Comparison of ENCODE assay signal across 16 cellular contexts in the genomic region with DNA sequence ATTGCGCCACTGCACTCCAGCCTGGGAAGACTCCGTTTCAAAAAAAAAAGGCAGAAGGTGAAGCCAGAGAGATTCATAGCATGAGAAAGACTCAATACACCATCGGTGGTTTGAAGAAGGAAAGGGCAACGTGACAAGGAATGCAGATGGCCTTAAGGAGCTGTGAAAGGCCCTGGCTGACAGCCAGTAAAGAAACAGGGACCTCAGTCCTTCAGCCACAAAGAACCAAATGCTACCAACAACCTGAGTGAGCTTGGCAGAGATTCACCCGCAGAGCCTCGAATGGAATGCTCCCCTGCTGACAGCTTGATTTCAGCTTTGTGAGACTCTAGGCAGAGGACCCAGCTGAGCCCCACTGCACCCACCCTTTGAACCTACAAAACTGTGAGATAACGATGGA.
DNase-seq lines count a peak whose midpoint lies in the region; ATAC-seq and TF ChIP-seq lines count a peak whose summit lies in the region.
"Had no signal": no experiment of that assay in that cellular context is flagged by ENCODE, and none has a peak within 500 bp of the region (broad histone marks: within the 10 kb centered on the region; RNA-seq: fewer than 3 reads in every experiment).

No MANE protein-coding gene starts in this region.

- POLR2A ChIA-PET in Caco-2 (lab: Charles Lee) = no interaction called here

- H3K9me3 ChIP-seq in Caco-2 = 0 out of 2 replicates have a peak, but pooled peaks cover 2% of the 10 kb centered on the region
- H3K9me3 ChIP-seq: BE2C, body of pancreas had no signal

- peak overlapping the region; percentile 14 for H3K27ac Mint-ChIP-seq in Caco-2 (ENCODE audit: unreplicated experiment)

- no peaks in the 10 kb centered on the region for H3K9me3 Mint-ChIP-seq in Caco-2 (ENCODE audit: unreplicated experiment)

- H3K4me3 ChIP-seq in Caco-2 (ENCODE audit: low read depth, low read length) (no peak overlapping the region), cardiac fibroblast (replicated peaks in 1 of 2; ENCODE audit: low read depth in 2 of 2, low read length in 2 of 2) (no peak overlapping the region)
- H3K4me3 ChIP-seq: body of pancreas, thoracic aorta had no signal

- DNase-seq in Caco-2 (no peak), M059J (ENCODE audit: low read depth) (peak; percentile 98), cardiac fibroblast (ENCODE audit: low read depth in 2 of 2) (peak; percentile 15 to 28), myocyte (ENCODE audit: low read depth) (peak; percentile 60), HPDE6-E6E7 (ENCODE audit: extremely low spot score) (no peak)
- no peak for DNase-seq in activated naive CD4-positive, alpha-beta T cell treated with anti-CD3 and anti-CD28 coated beads, Interleukin-2, amount 50 U/mL, for 16 hours
- DNase-seq: BE2C; body of pancreas; effector CD8-positive, alpha-beta T cell; Kasumi-1; NCI-H146; NCI-H510A treated with DMSO at 0.1 percent for 48 hours; stimulated activated CD4-positive, alpha-beta T cell treated with anti-CD3 and anti-CD28 coated beads, Interleukin-15, amount 100 ng/mL, for 24 hours had no signal

- TF ChIP-seq CTCF in Caco-2 (IDR thresholded peaks at IDR 0.05; ENCODE audit: insufficient read depth in 1 of 2, low read depth in 1 of 2, low read length in 1 of 2, severe bottlenecking in 1 of 2, unreplicated experiment in 1 of 2) (no peak), cardiac fibroblast (IDR thresholded peaks at IDR 0.05; ENCODE audit: low read depth, low read length) (no peak)

- H3K36me3 ChIP-seq in Caco-2 (ENCODE audit: control insufficient read depth, insufficient read depth, low read length) = no peaks in the 10 kb centered on the region
- H3K36me3 ChIP-seq: BE2C, thoracic aorta had no signal

- intact Hi-C loops in Caco-2 (cut with micrococcal nuclease; ENCODE audit: unreplicated experiment) = no loop called here

- no peak overlapping the region for H3K4me3 Mint-ChIP-seq in Caco-2 (ENCODE audit: unreplicated experiment)

- ATAC-seq in HG02798 (IDR thresholded peaks at IDR 0.05; ENCODE audit: poor library complexity, unreplicated experiment) (no peak), HG03469 (IDR thresholded peaks at IDR 0.05; ENCODE audit: unreplicated experiment) (no peak)
- ATAC-seq: body of pancreas had no signal

- H3K4me1 Mint-ChIP-seq in Caco-2 (ENCODE audit: low read depth, unreplicated experiment) = peaks cover 23% of the 10 kb centered on the region

- no peaks in the 10 kb centered on the region for H3K27me3 Mint-ChIP-seq in Caco-2 (ENCODE audit: insufficient read depth, unreplicated experiment)

- no peaks in the 10 kb centered on the region for H3K27me3 ChIP-seq in Caco-2 (replicated peaks; ENCODE audit: control insufficient read depth, insufficient read depth, low read length)
- H3K27me3 ChIP-seq: BE2C, body of pancreas had no signal

- H3K36me3 Mint-ChIP-seq in Caco-2 (ENCODE audit: insufficient read depth, unreplicated experiment) = peaks cover 5% of the 10 kb centered on the region

- H3K4me1 ChIP-seq in Caco-2 = peaks cover 21% of the 10 kb centered on the region
- H3K4me1 ChIP-seq: BE2C, body of pancreas had no signal

- CTCF ChIA-PET in Caco-2 (lab: Charles Lee) = no interaction called here

- BruUV-seq in Caco-2 (replicated peaks; lab: Mats Ljungman, UMichigan) = no TSS peak

Comparison
In these comparisons a context has a peak if more than half of its experiments do, and no peak if none do; other contexts are left out.
1. DNase-seq: peak in M059J (single experiment), cardiac fibroblast (2 of 2) and myocyte (single experiment); none in Caco-2 (0 of 2), activated naive CD4-positive, alpha-beta T cell treated with anti-CD3 and anti-CD28 coated beads, Interleukin-2, amount 50 U/mL, for 16 hours (single experiment) and HPDE6-E6E7 (single experiment).